ENCODE assay signal across 38 cellular contexts in genomic region chr18:319745-320144, GRCh38.
"Had no signal": no experiment of that assay in that cellular context is flagged by ENCODE, and none has a peak within 500 bp of the region (broad histone marks: within the 10 kb centered on the region; RNA-seq: fewer than 3 reads in every experiment).

No MANE protein-coding gene starts in this region.

- H3K9me3 ChIP-seq: adrenal gland, body of pancreas, breast epithelium had no signal

- H3K4me1 ChIP-seq: body of pancreas, breast epithelium had no signal

- H3K27me3 Mint-ChIP-seq: activated CD4-positive, alpha-beta memory T cell treated with anti-CD3 and anti-CD28 coated beads, Interleukin-2, amount 10 ng/mL, durations not matched to agents 7 days and 5 days; activated naive CD4-positive, alpha-beta T cell treated with anti-CD3 and anti-CD28 coated beads, Interleukin-2, amount 10 ng/mL, durations not matched to agents 7 days and 5 days; activated naive CD4-positive, alpha-beta T cell treated with anti-CD3 and anti-CD28 coated beads, Interleukin-2, amount 50 U/mL, for 24 hours; activated naive CD8-positive, alpha-beta T cell had no signal

- H3K4me1 Mint-ChIP-seq: activated naive CD4-positive, alpha-beta T cell treated with anti-CD3 and anti-CD28 coated beads, Interleukin-2, amount 50 U/mL, for 24 hours; WTC11 had no signal

- H3K4me3 Mint-ChIP-seq: activated CD4-positive, alpha-beta memory T cell treated with anti-CD3 and anti-CD28 coated beads, Interleukin-2, amount 10 ng/mL, durations not matched to agents 7 days and 5 days; activated CD4-positive, alpha-beta T cell treated with anti-CD3 and anti-CD28 coated beads for 36 hours; activated CD4-positive, alpha-beta T cell treated with anti-CD3 and anti-CD28 coated beads, Interleukin-2, amount 10 ng/mL, durations not matched to agents 7 days and 5 days; activated CD8-positive, alpha-beta memory T cell treated with anti-CD3 and anti-CD28 coated beads, Interleukin-2, amount 10 ng/mL, durations not matched to agents 7 days and 5 days; activated CD8-positive, alpha-beta T cell treated with anti-CD3 and anti-CD28 coated beads, Interleukin-2, amount 10 ng/mL, durations not matched to agents 7 days and 5 days; activated naive CD4-positive, alpha-beta T cell treated with anti-CD3 and anti-CD28 coated beads, Interleukin-2, amount 10 ng/mL, durations not matched to agents 7 days and 5 days; activated naive CD4-positive, alpha-beta T cell treated with anti-CD3 and anti-CD28 coated beads, Interleukin-2, amount 50 U/mL, for 24 hours; activated naive CD8-positive, alpha-beta T cell; activated naive CD8-positive, alpha-beta T cell treated with anti-CD3 and anti-CD28 coated beads, Interleukin-2, amount 10 ng/mL, durations not matched to agents 7 days and 5 days; activated T-cell treated with anti-CD3 and anti-CD28 coated beads, Interleukin-2, amount 50 U/mL, for 24 hours; T-helper 1 cell treated with Interleukin-12 subunit alpha and Interleukin-12 subunit beta and Interleukin-4 antibody, amounts not matched to agents 30 μg/mL and 1 μg/mL, for 36 hours; T-helper 2 cell treated with Interferon-gamma antibody and Interleukin-4, amounts not matched to agents 5 μg/mL and 100 μg/mL, for 36 hours; WTC11 had no signal

- H3K27ac ChIP-seq: adrenal gland, body of pancreas, brain microvascular endothelial cell, breast epithelium, WERI-Rb-1 had no signal

- ATAC-seq: activated CD4-positive, alpha-beta T cell treated with anti-CD3 and anti-CD28 coated beads for 36 hours; activated CD4-positive, CD25-positive, alpha-beta regulatory T cell treated with anti-CD3 and anti-CD28 coated beads, Interleukin-2, amount 50 U/mL, for 24 hours; activated CD8-positive, alpha-beta memory T cell treated with anti-CD3 and anti-CD28 coated beads, Interleukin-2, amount 10 ng/mL, durations not matched to agents 7 days and 5 days; activated CD8-positive, alpha-beta T cell treated with anti-CD3 and anti-CD28 coated beads, Interleukin-2, amount 10 ng/mL, durations not matched to agents 7 days and 5 days; body of pancreas; WTC11 had no signal

- H3K27me3 ChIP-seq: adrenal gland, body of pancreas, breast epithelium had no signal

- H3K27ac Mint-ChIP-seq: activated CD4-positive, alpha-beta memory T cell treated with anti-CD3 and anti-CD28 coated beads, Interleukin-2, amount 10 ng/mL, durations not matched to agents 7 days and 5 days; activated CD4-positive, alpha-beta T cell treated with anti-CD3 and anti-CD28 coated beads for 36 hours; activated CD4-positive, alpha-beta T cell treated with anti-CD3 and anti-CD28 coated beads, Interleukin-2, amount 10 ng/mL, durations not matched to agents 7 days and 5 days; activated CD8-positive, alpha-beta memory T cell treated with anti-CD3 and anti-CD28 coated beads, Interleukin-2, amount 10 ng/mL, durations not matched to agents 7 days and 5 days; activated CD8-positive, alpha-beta T cell treated with anti-CD3 and anti-CD28 coated beads, Interleukin-2, amount 10 ng/mL, durations not matched to agents 7 days and 5 days; activated naive CD4-positive, alpha-beta T cell treated with anti-CD3 and anti-CD28 coated beads, Interleukin-2, amount 10 ng/mL, durations not matched to agents 7 days and 5 days; activated naive CD4-positive, alpha-beta T cell treated with anti-CD3 and anti-CD28 coated beads, Interleukin-2, amount 50 U/mL, for 24 hours; activated naive CD8-positive, alpha-beta T cell; activated naive CD8-positive, alpha-beta T cell treated with anti-CD3 and anti-CD28 coated beads, Interleukin-2, amount 10 ng/mL, durations not matched to agents 7 days and 5 days; activated T-cell treated with anti-CD3 and anti-CD28 coated beads, Interleukin-2, amount 50 U/mL, for 24 hours; activated T-helper 2 cell treated with anti-CD3 and anti-CD28 coated beads, Interferon-gamma antibody, Interleukin-2, Interleukin-4, amounts not matched to agents 10 μg/mL and 5 μg/mL and 100 μg/mL, durations not matched to agents 14 hours and 24 hours and 36 hours; T-helper 1 cell treated with Interleukin-12 subunit alpha and Interleukin-12 subunit beta and Interleukin-4 antibody, amounts not matched to agents 30 μg/mL and 1 μg/mL, for 36 hours; T-helper 2 cell treated with Interferon-gamma antibody and Interleukin-4, amounts not matched to agents 5 μg/mL and 100 μg/mL, for 36 hours; WTC11 had no signal

- H3K36me3 Mint-ChIP-seq: activated CD8-positive, alpha-beta memory T cell treated with anti-CD3 and anti-CD28 coated beads, Interleukin-2, amount 10 ng/mL, durations not matched to agents 7 days and 5 days; activated naive CD4-positive, alpha-beta T cell treated with anti-CD3 and anti-CD28 coated beads, Interleukin-2, amount 10 ng/mL, durations not matched to agents 7 days and 5 days; activated naive CD4-positive, alpha-beta T cell treated with anti-CD3 and anti-CD28 coated beads, Interleukin-2, amount 50 U/mL, for 24 hours; activated naive CD8-positive, alpha-beta T cell; activated naive CD8-positive, alpha-beta T cell treated with anti-CD3 and anti-CD28 coated beads, Interleukin-2, amount 10 ng/mL, durations not matched to agents 7 days and 5 days; WTC11 had no signal

- H3K36me3 ChIP-seq: adrenal gland, brain microvascular endothelial cell, breast epithelium, WERI-Rb-1 had no signal

- H3K4me3 ChIP-seq: adrenal gland, body of pancreas, breast epithelium had no signal

- FAIRE-seq: astrocyte, colon, TTC549 had no signal

- H3K9me3 Mint-ChIP-seq: activated CD4-positive, alpha-beta memory T cell treated with anti-CD3 and anti-CD28 coated beads, Interleukin-2, amount 10 ng/mL, durations not matched to agents 7 days and 5 days; activated CD4-positive, alpha-beta T cell treated with anti-CD3 and anti-CD28 coated beads, Interleukin-2, amount 10 ng/mL, durations not matched to agents 7 days and 5 days; activated naive CD4-positive, alpha-beta T cell treated with anti-CD3 and anti-CD28 coated beads, Interleukin-2, amount 10 ng/mL, durations not matched to agents 7 days and 5 days; activated naive CD4-positive, alpha-beta T cell treated with anti-CD3 and anti-CD28 coated beads, Interleukin-2, amount 50 U/mL, for 24 hours; activated naive CD8-positive, alpha-beta T cell treated with anti-CD3 and anti-CD28 coated beads, Interleukin-2, amount 10 ng/mL, durations not matched to agents 7 days and 5 days; activated T-cell treated with anti-CD3 and anti-CD28 coated beads, Interleukin-2, amount 50 U/mL, for 24 hours; activated T-helper 2 cell treated with anti-CD3 and anti-CD28 coated beads, Interferon-gamma antibody, Interleukin-2, Interleukin-4, amounts not matched to agents 10 μg/mL and 5 μg/mL and 100 μg/mL, durations not matched to agents 14 hours and 24 hours and 36 hours; T-helper 1 cell treated with Interleukin-12 subunit alpha and Interleukin-12 subunit beta and Interleukin-4 antibody, amounts not matched to agents 30 μg/mL and 1 μg/mL, for 36 hours; T-helper 2 cell treated with Interferon-gamma antibody and Interleukin-4, amounts not matched to agents 5 μg/mL and 100 μg/mL, for 36 hours; WTC11 had no signal

- DNase-seq: activated CD4-positive, alpha-beta memory T cell treated with anti-CD3 and anti-CD28 coated beads, Interleukin-2, amount 10 ng/mL, durations not matched to agents 7 days and 5 days; activated CD4-positive, alpha-beta T cell treated with anti-CD3 and anti-CD28 coated beads for 1 hour; activated CD4-positive, alpha-beta T cell treated with anti-CD3 and anti-CD28 coated beads for 36 hours; activated CD4-positive, alpha-beta T cell treated with anti-CD3 and anti-CD28 coated beads for 48 hours; activated CD4-positive, alpha-beta T cell treated with anti-CD3 and anti-CD28 coated beads, Interleukin-2, amount 10 ng/mL, durations not matched to agents 7 days and 5 days; activated CD4-positive, alpha-beta T cell treated with anti-CD3 and anti-CD28 coated beads, Interleukin-2, amount 50 U/mL, for 48 hours; activated CD4-positive, CD25-positive, alpha-beta regulatory T cell; activated CD8-positive, alpha-beta memory T cell treated with anti-CD3 and anti-CD28 coated beads for 24 hours; activated CD8-positive, alpha-beta memory T cell treated with anti-CD3 and anti-CD28 coated beads, Interleukin-2, amount 10 ng/mL, durations not matched to agents 7 days and 5 days; activated CD8-positive, alpha-beta memory T cell treated with anti-CD3 and anti-CD28 coated beads, Interleukin-2, amount 50 U/mL, for 48 hours; activated CD8-positive, alpha-beta T cell treated with anti-CD3 and anti-CD28 coated beads, Interleukin-2, amount 10 ng/mL, durations not matched to agents 7 days and 5 days; activated effector memory CD4-positive, alpha-beta T cell treated with Interleukin-2 at 50 U/mL for 16 hours; activated gamma-delta T cell; activated naive CD4-positive, alpha-beta T cell treated with anti-CD3 and anti-CD28 coated beads, Interleukin-2, amount 10 ng/mL, durations not matched to agents 7 days and 5 days; activated naive CD4-positive, alpha-beta T cell treated with Interleukin-2 at 50 U/mL for 16 hours; activated naive CD8-positive, alpha-beta T cell treated with anti-CD3 and anti-CD28 coated beads, Interleukin-2, amount 10 ng/mL, durations not matched to agents 7 days and 5 days; activated T-cell treated with anti-CD3 and anti-CD28 coated beads, Interleukin-2, amount 50 U/mL, for 24 hours; activated T-cell treated with anti-CD3 and anti-CD28 coated beads, Interleukin-2, amount 50 U/mL, for 48 hours; adrenal gland; amniotic stem cell; aorta; body of pancreas; brain microvascular endothelial cell; central memory CD4-positive, alpha-beta T cell; T-helper 2 cell; T-helper 9 cell; WERI-Rb-1 had no signal
